Comparison of ENCODE assay signal across 22 cellular contexts in genomic region chr12:58387199-58387598, GRCh38.
A peak's percentile ranks its signal among the peaks of the same experiment; 100 is the strongest.
DNase-seq lines count a peak whose midpoint lies in the region; ATAC-seq and TF ChIP-seq lines count a peak whose summit lies in the region.
"Had no signal": no experiment of that assay in that cellular context is flagged by ENCODE, and none has a peak within 500 bp of the region (broad histone marks: within the 10 kb centered on the region; RNA-seq: fewer than 3 reads in every experiment).

No MANE protein-coding gene starts in this region.

- no peaks in the 10 kb centered on the region for H3K27me3 ChIP-seq in osteoblast (ENCODE audit: insufficient read depth, low read length)
- no peaks in the 10 kb centered on the region for H3K27me3 ChIP-seq in sigmoid colon
- H3K27me3 ChIP-seq: BLaER1 treated with 17β-estradiol and CSF1 and Interleukin-3, amounts not matched to agents 10 nM and 100 nM; gastroesophageal sphincter had no signal

- no peak overlapping the region for H3K4me3 Mint-ChIP-seq in activated T-helper 17 cell treated with anti-CD3 and anti-CD28 coated beads, Interleukin-2, amount 50 U/mL, for 72 hours
- H3K4me3 Mint-ChIP-seq: activated naive CD4-positive, alpha-beta T cell treated with anti-CD3 and anti-CD28 coated beads for 36 hours; memory B cell; neural crest cell; T-helper 2 cell treated with Interferon-gamma antibody and Interleukin-4, amounts not matched to agents 5 μg/mL and 100 μg/mL, for 36 hours had no signal

- intact Hi-C loops in sigmoid colon (cut with DNase I), result no loop called here

- no peak overlapping the region for H3K4me3 ChIP-seq in epithelial cell of proximal tubule (ENCODE audit: low read depth, low read length)
- no peak overlapping the region for H3K4me3 ChIP-seq in osteoblast (ENCODE audit: insufficient read depth, low read length)
- no peak overlapping the region for H3K4me3 ChIP-seq in sigmoid colon
- H3K4me3 ChIP-seq: BLaER1 treated with 17β-estradiol and CSF1 and Interleukin-3, amounts not matched to agents 10 nM and 100 nM; gastroesophageal sphincter had no signal

- H3K9me3 ChIP-seq in osteoblast (ENCODE audit: low read depth, low read length) (no peaks in the 10 kb centered on the region), sigmoid colon (no peaks in the 10 kb centered on the region)
- H3K9me3 ChIP-seq: BLaER1 treated with 17β-estradiol and CSF1 and Interleukin-3, amounts not matched to agents 10 nM and 100 nM; gastroesophageal sphincter had no signal

- H3K4me2 ChIP-seq in osteoblast (ENCODE audit: insufficient read depth, low read length), result peak overlapping the region; percentile 7
- H3K4me2 ChIP-seq: BLaER1 treated with 17β-estradiol and CSF1 and Interleukin-3, amounts not matched to agents 10 nM and 100 nM had no signal

- no peaks in the 10 kb centered on the region for H3K9me3 Mint-ChIP-seq in activated T-helper 17 cell treated with anti-CD3 and anti-CD28 coated beads, Interleukin-2, amount 50 U/mL, for 72 hours
- H3K9me3 Mint-ChIP-seq: activated naive CD4-positive, alpha-beta T cell treated with anti-CD3 and anti-CD28 coated beads for 36 hours; neural crest cell; T-helper 2 cell treated with Interferon-gamma antibody and Interleukin-4, amounts not matched to agents 5 μg/mL and 100 μg/mL, for 36 hours had no signal

- peak overlapping the region; percentile 7 for H2AFZ ChIP-seq in osteoblast (ENCODE audit: low read length)

- no peak for TF ChIP-seq EP300 in sigmoid colon (IDR thresholded peaks at IDR 0.05)

- no peaks in the 10 kb centered on the region for H3K79me2 ChIP-seq in osteoblast (ENCODE audit: insufficient read depth, low read length)

- DNase-seq in GM03348 (ENCODE audit: low spot score) (peak; percentile 57), RPMI7951 (ENCODE audit: low read depth) (peak; percentile 75), epithelial cell of proximal tubule (ENCODE audit: low read depth) (peak; percentile 78), osteoblast (ENCODE audit: insufficient read length, low spot score, missing footprints) (no peak), NCI-H748 (lab: John Stamatoyannopoulos, UW; ENCODE audit: unreplicated experiment) (no peak), sigmoid colon (no peak)
- DNase-seq: activated CD4-positive, alpha-beta T cell treated with anti-CD3 and anti-CD28 coated beads for 1 hour; activated CD8-positive, alpha-beta memory T cell treated with anti-CD3 and anti-CD28 coated beads, Interleukin-2, amount 50 U/mL, for 48 hours; activated naive CD4-positive, alpha-beta T cell treated with anti-CD3 and anti-CD28 coated beads for 36 hours; effector CD4-positive, alpha-beta T cell; MV-4-11; NCI-H2081 treated with DMSO at 0.1 percent for 48 hours; NCI-H69; retina; stimulated activated CD4-positive, alpha-beta T cell treated with anti-CD3 and anti-CD28 coated beads, Interleukin-1b, Interleukin-23, amount 100 ng/mL, for 48 hours had no signal

- 70 to 78% methylated on average over 2 of the region's 2 CpGs for WGBS in sigmoid colon, 2 donors

- H3K4me1 ChIP-seq in osteoblast (ENCODE audit: insufficient read depth, low read length) (peaks cover 15% of the 10 kb centered on the region), sigmoid colon (no peaks in the 10 kb centered on the region)
- H3K4me1 ChIP-seq: gastroesophageal sphincter had no signal

- H3K27ac ChIP-seq in osteoblast (ENCODE audit: low read depth, low read length) (no peak overlapping the region), sigmoid colon (no peak overlapping the region)
- H3K27ac ChIP-seq: BLaER1 treated with 17β-estradiol and CSF1 and Interleukin-3, amounts not matched to agents 10 nM and 100 nM; gastroesophageal sphincter had no signal

- H3K36me3 ChIP-seq in osteoblast (ENCODE audit: insufficient read depth, low read length) (no peaks in the 10 kb centered on the region), sigmoid colon (no peaks in the 10 kb centered on the region)
- H3K36me3 ChIP-seq: BLaER1 treated with 17β-estradiol and CSF1 and Interleukin-3, amounts not matched to agents 10 nM and 100 nM; gastroesophageal sphincter had no signal

- peaks cover 28% of the 10 kb centered on the region for H3K27me3 Mint-ChIP-seq in activated T-helper 17 cell treated with anti-CD3 and anti-CD28 coated beads, Interleukin-2, amount 50 U/mL, for 72 hours
- H3K27me3 Mint-ChIP-seq: memory B cell had no signal

- TF ChIP-seq CTCF in epithelial cell of proximal tubule (conservative IDR thresholded peaks at IDR 0.05; ENCODE audit: low read depth, low read length) (no peak), osteoblast (IDR thresholded peaks at IDR 0.05; ENCODE audit: extremely low read depth, low read depth, low read length) (no peak), sigmoid colon (IDR thresholded peaks at IDR 0.05) (no peak)

- no peaks in the 10 kb centered on the region for H3K4me1 Mint-ChIP-seq in activated T-helper 17 cell treated with anti-CD3 and anti-CD28 coated beads, Interleukin-2, amount 50 U/mL, for 72 hours
- H3K4me1 Mint-ChIP-seq: memory B cell, neural crest cell had no signal

- H3K27ac Mint-ChIP-seq in activated T-helper 17 cell treated with anti-CD3 and anti-CD28 coated beads, Interleukin-2, amount 50 U/mL, for 72 hours, result no peak overlapping the region
- H3K27ac Mint-ChIP-seq: activated naive CD4-positive, alpha-beta T cell treated with anti-CD3 and anti-CD28 coated beads for 36 hours; memory B cell; T-helper 2 cell treated with Interferon-gamma antibody and Interleukin-4, amounts not matched to agents 5 μg/mL and 100 μg/mL, for 36 hours had no signal

- no peaks in the 10 kb centered on the region for H4K20me1 ChIP-seq in osteoblast (ENCODE audit: insufficient read depth, low read length)
- H4K20me1 ChIP-seq: BLaER1 treated with 17β-estradiol and CSF1 and Interleukin-3, amounts not matched to agents 10 nM and 100 nM had no signal

- no peak for ATAC-seq in GM21367 (IDR thresholded peaks at IDR 0.05; ENCODE audit: unreplicated experiment)
- ATAC-seq in activated T-helper 17 cell treated with anti-CD3 and anti-CD28 coated beads, Interleukin-2, amount 50 U/mL, for 72 hours (replicated peaks), result no peak
- ATAC-seq: gastroesophageal sphincter had no signal

- no peaks in the 10 kb centered on the region for H3K36me3 Mint-ChIP-seq in activated T-helper 17 cell treated with anti-CD3 and anti-CD28 coated beads, Interleukin-2, amount 50 U/mL, for 72 hours (ENCODE audit: low read depth)
- H3K36me3 Mint-ChIP-seq: memory B cell had no signal

- TF ChIP-seq POLR2A in sigmoid colon (IDR thresholded peaks at IDR 0.05), result no peak

Comparison
In these comparisons a context has a peak if more than half of its experiments do, and no peak if none do; other contexts are left out.
1. DNase-seq: peak in GM03348 (single experiment), RPMI7951 (single experiment) and epithelial cell of proximal tubule (single experiment); none in osteoblast (single experiment), NCI-H748 (single experiment) and sigmoid colon (single experiment).